ENCODE assay signal across 27 cellular contexts in genomic region chr18:2617974-2618373, GRCh38. TPM values are rescaled to one million over a fixed set of nuclear protein-coding genes. Genes with fewer than 3 reads are reported as not detected.
A peak's percentile ranks its signal among the peaks of the same experiment; 100 is the strongest.
DNase-seq lines count a peak whose midpoint lies in the region; ATAC-seq, FAIRE-seq and TF ChIP-seq lines count a peak whose summit lies in the region.
"Had no signal": no experiment of that assay in that cellular context is flagged by ENCODE, and none has a peak within 500 bp of the region (broad histone marks: within the 10 kb centered on the region; RNA-seq: fewer than 3 reads in every experiment).

No MANE protein-coding gene starts in this region.

- H3K9ac ChIP-seq in PC-3 (ENCODE audit: low read length) = no peak overlapping the region

- POLR2A ChIA-PET in PC-3 (lab: Charles Lee; ENCODE audit: unreplicated experiment) = no interaction called here

- FAIRE-seq in G401.6 (lab: Jason Lieb, UNC) = peak; percentile 23
- FAIRE-seq: endometrium, pancreas had no signal

- CTCF ChIA-PET in PC-3 (lab: Charles Lee) = no interaction called here

- H3F3A ChIP-seq in PC-3 (ENCODE audit: low read length, unreplicated experiment) = peaks cover 3% of the 10 kb centered on the region

- peak overlapping the region; percentile 2; the same call in 1 of the 2 replicates for H3K27ac ChIP-seq in SJSA1
- H3K27ac ChIP-seq in PC-3 (ENCODE audit: low read length) = no peak overlapping the region
- H3K27ac ChIP-seq: left lung, pancreas, skin epidermis, WERI-Rb-1 had no signal

- no TSS peak for BruUV-seq in PC-3 (replicated peaks; lab: Mats Ljungman, UMichigan)

- no peak for ATAC-seq in HG03045 (IDR thresholded peaks at IDR 0.05; ENCODE audit: unreplicated experiment)
- ATAC-seq in PC-3 = no peak
- ATAC-seq in GM21360 (IDR thresholded peaks at IDR 0.05; ENCODE audit: unreplicated experiment) = no peak
- ATAC-seq: left lung; pancreas; stimulated activated naive B cell treated with anti-CD40 and anti-IgM and Interleukin-4, amounts not matched to agents 10 μg/mL and 1 μg/mL and 100 μg/mL, for 72 hours had no signal

- no peaks in the 10 kb centered on the region for H3K9me2 ChIP-seq in PC-3 (replicated peaks; ENCODE audit: low read length)

- H3K36me3 ChIP-seq in SJSA1 = peaks cover 42% of the 10 kb centered on the region
- H3K36me3 ChIP-seq in PC-3 (ENCODE audit: low read depth, low read length) = peaks cover 28% of the 10 kb centered on the region
- H3K36me3 ChIP-seq: pancreas had no signal

- no peaks in the 10 kb centered on the region for H4K20me1 ChIP-seq in PC-3 (ENCODE audit: low read length)

- H3K4me3 ChIP-seq in SJSA1 (no peak overlapping the region), choroid plexus epithelial cell (ENCODE audit: low read depth, low read length) (no peak overlapping the region), PC-3 (ENCODE audit: low read length) (no peak overlapping the region)
- H3K4me3 ChIP-seq: left lung, pancreas, skin epidermis had no signal

- H3K27me3 ChIP-seq in SJSA1 (replicated peaks) (no peaks in the 10 kb centered on the region), PC-3 (ENCODE audit: low read length) (no peaks in the 10 kb centered on the region)
- H3K27me3 ChIP-seq: left lung, pancreas had no signal

- H3K4me1 ChIP-seq in SJSA1 (replicated peaks) (peaks cover 15% of the 10 kb centered on the region), PC-3 (ENCODE audit: insufficient read depth, low read length) (no peaks in the 10 kb centered on the region)
- H3K4me1 ChIP-seq: Caco-2, left lung, pancreas had no signal

- H3K9me3 ChIP-seq in SJSA1 (replicated peaks) = no peaks in the 10 kb centered on the region
- no peaks in the 10 kb centered on the region for H3K9me3 ChIP-seq in PC-3 (ENCODE audit: low read length)
- H3K9me3 ChIP-seq: Caco-2, left lung, pancreas had no signal

- H2AFZ ChIP-seq in PC-3 (ENCODE audit: low read length) = no peak overlapping the region

- H3K79me2 ChIP-seq in PC-3 (ENCODE audit: low read length) = no peaks in the 10 kb centered on the region

- intact Hi-C loops in PC-3 (cut with micrococcal nuclease) = no loop called here

- DNase-seq in SJSA1 (ENCODE audit: low read depth in 1 of 2, low spot score in 2 of 2) (peak in 1 of 2 experiments; percentile 55), choroid plexus epithelial cell (ENCODE audit: low read depth) (peak; percentile 52), kidney tubule cell (ENCODE audit: low spot score) (peak; percentile 35), PC-3 (no peak)
- no peak for DNase-seq in stimulated activated CD4-positive, alpha-beta T cell treated with anti-CD3 and anti-CD28 coated beads, Interleukin-15, amount 100 ng/mL, for 24 hours
- DNase-seq: activated CD4-positive, alpha-beta T cell treated with anti-CD3 and anti-CD28 coated beads for 48 hours; aorta; C1 segment of cervical spinal cord; Caco-2; caudate nucleus; left lung; mesendoderm; NCI-H146; NCI-H345; NCI-H69; pancreas; retina; SHP77; stimulated activated naive B cell treated with anti-CD40 and anti-IgM and Interleukin-4, amounts not matched to agents 10 μg/mL and 1 μg/mL and 100 μg/mL, for 72 hours; SW 1271; T-helper 9 cell; WERI-Rb-1 had no signal

- TF ChIP-seq CTCF in choroid plexus epithelial cell (conservative IDR thresholded peaks at IDR 0.05; ENCODE audit: low read depth, low read length) (no peak), PC-3 (conservative IDR thresholded peaks at IDR 0.05; ENCODE audit: low read depth, low read length) (no peak)

- H3K4me2 ChIP-seq in PC-3 (ENCODE audit: low read length) = no peak overlapping the region

RNA-seq across cellular contexts. Expression of gene SMCHD1, which starts 37.6 kb away (rescaled TPM):
- 60.2 and 84.4 TPM in 2 replicates for total RNA-seq in SJSA1 (2014; rRNA removed; shearing (Covaris generic))
- total RNA-seq in PC-3 (2014; rRNA removed) = 42.0 and 61.0 TPM in 2 replicates

RNA-seq across cellular contexts. Expression of gene NDC80, which starts 46.6 kb away (rescaled TPM):
- total RNA-seq in SJSA1 (2014; rRNA removed; shearing (Covaris generic)) = 69.6 and 75.8 TPM in 2 replicates
- total RNA-seq in PC-3 (2014; rRNA removed) = 26.0 and 53.4 TPM in 2 replicates

RNA-seq across cellular contexts. Expression of gene METTL4, which starts 46.7 kb away (rescaled TPM):
- total RNA-seq in SJSA1 (2014; rRNA removed; shearing (Covaris generic)) = 12.9 and 13.3 TPM in 2 replicates
- total RNA-seq in PC-3 (2014; rRNA removed) = 7.5 and 8.6 TPM in 2 replicates

Comparison
In these comparisons a context has a peak if more than half of its experiments do, and no peak if none do; other contexts are left out.
1. DNase-seq: peak in choroid plexus epithelial cell (single experiment) and kidney tubule cell (single experiment); none in stimulated activated CD4-positive, alpha-beta T cell treated with anti-CD3 and anti-CD28 coated beads, Interleukin-15, amount 100 ng/mL, for 24 hours (single experiment) and PC-3 (single experiment).